Comparison of ENCODE assay signal across 9 cellular contexts in genomic region chrX:2967998-2968909, GRCh38. TPM values are rescaled to one million over a fixed set of nuclear protein-coding genes. Genes with fewer than 3 reads are reported as not detected.
DNase-seq lines count a peak whose midpoint lies in the region; ATAC-seq and TF ChIP-seq lines count a peak whose summit lies in the region.
"Had no signal": no experiment of that assay in that cellular context is flagged by ENCODE, and none has a peak within 500 bp of the region (broad histone marks: within the 10 kb centered on the region; RNA-seq: fewer than 3 reads in every experiment).

No MANE protein-coding gene starts in this region.

- H3K9me2 ChIP-seq in MM.1S (replicated peaks; ENCODE audit: insufficient read depth, low read length) = no peaks in the 10 kb centered on the region

- H3K27me3 Mint-ChIP-seq in osteocyte (ENCODE audit: unreplicated experiment) = no peaks in the 10 kb centered on the region

- H3K36me3 ChIP-seq in MM.1S (replicated peaks; ENCODE audit: insufficient read depth, low read length) = no peaks in the 10 kb centered on the region

- H3K4me3 ChIP-seq in MM.1S (ENCODE audit: low read length) = no peak overlapping the region

- no peak overlapping the region for H2AFZ ChIP-seq in MM.1S (ENCODE audit: low read length)

- no peaks in the 10 kb centered on the region for H3K9me3 ChIP-seq in MM.1S (replicated peaks; ENCODE audit: insufficient read depth, low read length)

- H4K20me1 ChIP-seq in MM.1S (ENCODE audit: insufficient read depth, low read length) = no peaks in the 10 kb centered on the region

- H3K27ac ChIP-seq in MM.1S (ENCODE audit: low read length) = no peak overlapping the region
- H3K27ac ChIP-seq: KMS-11 had no signal

- peaks cover 29% of the 10 kb centered on the region for H3K4me1 Mint-ChIP-seq in osteocyte (ENCODE audit: unreplicated experiment)

- no peaks in the 10 kb centered on the region for H3K79me2 ChIP-seq in MM.1S (ENCODE audit: low read length)

- no peak overlapping the region for H3K9ac ChIP-seq in MM.1S (ENCODE audit: low read length)
- H3K9ac ChIP-seq: KMS-11 had no signal

- peak overlapping the region; percentile 75 for H3K4me3 Mint-ChIP-seq in osteocyte (ENCODE audit: unreplicated experiment)

- peak; percentile 29 for TF ChIP-seq CTCF in osteocyte (IDR thresholded peaks at IDR 0.05)
- TF ChIP-seq CTCF in MM.1S (IDR thresholded peaks at IDR 0.05; ENCODE audit: low read length) = no peak

- H3K4me1 ChIP-seq in MM.1S (ENCODE audit: low read length) = no peaks in the 10 kb centered on the region

- H3K27ac Mint-ChIP-seq in osteocyte (ENCODE audit: unreplicated experiment) = peak overlapping the region; percentile 39

- H3K36me3 Mint-ChIP-seq in osteocyte (ENCODE audit: unreplicated experiment) = no peaks in the 10 kb centered on the region

- H3K9me3 Mint-ChIP-seq in osteocyte (ENCODE audit: unreplicated experiment) = no peaks in the 10 kb centered on the region

- no peak for ATAC-seq in GM21367 (IDR thresholded peaks at IDR 0.05; ENCODE audit: unreplicated experiment)
- ATAC-seq in HG02973 (IDR thresholded peaks at IDR 0.05; ENCODE audit: unreplicated experiment) = no peak
- no peak for ATAC-seq in HG02938 (IDR thresholded peaks at IDR 0.05; ENCODE audit: unreplicated experiment)

- in situ Hi-C loops in SK-MEL-5 (cut with HindIII; ENCODE audit: low pct_unique_long_range_greater_than_20kb, low sequenced_read_pairs) = no loop called here

- H3K4me2 ChIP-seq in MM.1S (ENCODE audit: low read depth, low read length) = no peak overlapping the region
- H3K4me2 ChIP-seq: KMS-11 had no signal

- DNase-seq in ELR (ENCODE audit: low read depth) = peak; percentile 55
- peak; percentile 89 for DNase-seq in SK-MEL-5 (ENCODE audit: low read depth, low spot score)
- DNase-seq in ecto neural progenitor cell (ENCODE audit: low spot score) = peak; percentile 52
- DNase-seq in osteocyte (ENCODE audit: extremely low spot score, unreplicated experiment) = peak; percentile 80
- DNase-seq in MM.1S = no peak

- no peaks in the 10 kb centered on the region for H3F3A ChIP-seq in MM.1S (ENCODE audit: insufficient read depth, low read length)

- H3K27me3 ChIP-seq in MM.1S (replicated peaks; ENCODE audit: insufficient read depth, low read length) = no peaks in the 10 kb centered on the region

RNA-seq across cellular contexts. Expression of gene ARSH, which starts 38.1 kb away (rescaled TPM):
- total RNA-seq in SK-MEL-5 (2014; rRNA removed; shearing (Covaris generic)) = 0.51 TPM in 1 of 2 replicates, not detected in the other
- polyA plus RNA-seq in SK-MEL-5 (2015; cell fraction: cytosol; rRNA removed) = 0.08 TPM in 1 of 2 replicates, not detected in the other
- polyA plus RNA-seq in SK-MEL-5 (2015; cell fraction: nucleus; rRNA removed) = 0.19 TPM in 1 of 2 replicates, not detected in the other
- total RNA-seq in osteocyte = not detected in 2 replicates

RNA-seq across cellular contexts. Expression of gene ARSD, which starts 39.1 kb away (rescaled TPM):
- 24.9 and 27.9 TPM in 2 replicates for total RNA-seq in SK-MEL-5 (2014; rRNA removed; shearing (Covaris generic))
- polyA plus RNA-seq in SK-MEL-5 (2015; cell fraction: cytosol; rRNA removed) = 19.6 and 26.8 TPM in 2 replicates
- polyA plus RNA-seq in SK-MEL-5 (2015; cell fraction: nucleus; rRNA removed) = 7.7 and 7.9 TPM in 2 replicates
- 40.9 and 44.6 TPM in 2 replicates for total RNA-seq in osteocyte
